Comparison of ENCODE assay signal across 1 cellular context in the genomic region with DNA sequence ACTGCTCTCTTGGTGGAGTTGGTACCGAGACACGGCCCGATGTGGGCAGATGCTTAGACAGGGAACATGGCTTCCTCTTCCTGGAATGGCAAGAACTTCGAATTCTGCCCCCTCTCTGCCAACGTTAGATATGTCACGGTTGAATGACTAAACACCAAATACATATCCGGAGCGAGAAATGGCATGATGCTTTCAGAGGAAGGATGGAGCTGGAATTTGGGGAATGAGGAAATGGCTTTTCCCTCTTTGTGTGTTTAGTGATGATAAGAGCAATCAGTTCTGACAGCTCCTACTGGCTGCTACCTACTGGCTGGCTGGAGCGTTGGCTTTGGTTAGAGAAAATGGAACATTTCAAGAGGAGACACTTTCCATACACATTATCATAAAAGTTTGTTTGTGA.
TF ChIP-seq lines count a peak whose summit lies in the region.

No MANE protein-coding gene starts in this region.

TF ChIP-seq in K562, 482 proteins besides CTCF, POLR2A, EP300 and RAD21 (continued from another document and continues in another):
- no peak for TF ChIP-seq CBX3 (IDR thresholded peaks at IDR 0.05; ENCODE audit: borderline replicate concordance in 1 of 2, low read length in 2 of 2)
- TF ChIP-seq, protein P1, sequence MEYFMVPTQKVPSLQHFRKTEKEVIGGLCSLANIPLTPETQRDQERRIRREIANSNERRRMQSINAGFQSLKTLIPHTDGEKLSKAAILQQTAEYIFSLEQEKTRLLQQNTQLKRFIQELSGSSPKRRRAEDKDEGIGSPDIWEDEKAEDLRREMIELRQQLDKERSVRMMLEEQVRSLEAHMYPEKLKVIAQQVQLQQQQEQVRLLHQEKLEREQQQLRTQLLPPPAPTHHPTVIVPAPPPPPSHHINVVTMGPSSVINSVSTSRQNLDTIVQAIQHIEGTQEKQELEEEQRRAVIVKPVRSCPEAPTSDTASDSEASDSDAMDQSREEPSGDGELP (CRISPR knock-in tag; IDR thresholded peaks at IDR 0.05; ENCODE audit: borderline replicate concordance): no peak
- TF ChIP-seq, protein P2, sequence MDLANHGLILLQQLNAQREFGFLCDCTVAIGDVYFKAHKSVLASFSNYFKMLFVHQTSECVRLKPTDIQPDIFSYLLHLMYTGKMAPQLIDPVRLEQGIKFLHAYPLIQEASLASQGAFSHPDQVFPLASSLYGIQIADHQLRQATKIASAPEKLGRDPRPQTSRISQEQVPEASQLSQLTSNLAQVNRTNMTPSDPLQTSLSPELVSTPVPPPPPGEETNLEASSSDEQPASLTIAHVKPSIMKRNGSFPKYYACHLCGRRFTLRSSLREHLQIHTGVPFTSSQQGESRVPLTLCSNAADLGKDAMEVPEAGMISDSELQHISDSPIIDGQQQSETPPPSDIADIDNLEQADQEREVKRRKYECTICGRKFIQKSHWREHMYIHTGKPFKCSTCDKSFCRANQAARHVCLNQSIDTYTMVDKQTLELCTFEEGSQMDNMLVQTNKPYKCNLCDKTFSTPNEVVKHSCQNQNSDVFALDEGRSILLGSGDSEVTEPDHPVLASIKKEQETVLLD (IDR thresholded peaks at IDR 0.05): no peak
- peak in 1 of 2 experiments; percentile 49; a peak in 1 of 4 replicates for TF ChIP-seq HDAC1 (IDR thresholded peaks at IDR 0.05)
- TF ChIP-seq, protein P3, sequence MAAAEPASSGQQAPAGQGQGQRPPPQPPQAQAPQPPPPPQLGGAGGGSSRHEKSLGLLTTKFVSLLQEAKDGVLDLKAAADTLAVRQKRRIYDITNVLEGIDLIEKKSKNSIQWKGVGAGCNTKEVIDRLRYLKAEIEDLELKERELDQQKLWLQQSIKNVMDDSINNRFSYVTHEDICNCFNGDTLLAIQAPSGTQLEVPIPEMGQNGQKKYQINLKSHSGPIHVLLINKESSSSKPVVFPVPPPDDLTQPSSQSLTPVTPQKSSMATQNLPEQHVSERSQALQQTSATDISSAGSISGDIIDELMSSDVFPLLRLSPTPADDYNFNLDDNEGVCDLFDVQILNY (CRISPR knock-in tag; IDR thresholded peaks at IDR 0.05): no peak
- TF ChIP-seq PCBP2 (IDR thresholded peaks at IDR 0.05; ENCODE audit: low read depth, low read length, poor library complexity, severe bottlenecking): no peak
- TF ChIP-seq, protein P4, sequence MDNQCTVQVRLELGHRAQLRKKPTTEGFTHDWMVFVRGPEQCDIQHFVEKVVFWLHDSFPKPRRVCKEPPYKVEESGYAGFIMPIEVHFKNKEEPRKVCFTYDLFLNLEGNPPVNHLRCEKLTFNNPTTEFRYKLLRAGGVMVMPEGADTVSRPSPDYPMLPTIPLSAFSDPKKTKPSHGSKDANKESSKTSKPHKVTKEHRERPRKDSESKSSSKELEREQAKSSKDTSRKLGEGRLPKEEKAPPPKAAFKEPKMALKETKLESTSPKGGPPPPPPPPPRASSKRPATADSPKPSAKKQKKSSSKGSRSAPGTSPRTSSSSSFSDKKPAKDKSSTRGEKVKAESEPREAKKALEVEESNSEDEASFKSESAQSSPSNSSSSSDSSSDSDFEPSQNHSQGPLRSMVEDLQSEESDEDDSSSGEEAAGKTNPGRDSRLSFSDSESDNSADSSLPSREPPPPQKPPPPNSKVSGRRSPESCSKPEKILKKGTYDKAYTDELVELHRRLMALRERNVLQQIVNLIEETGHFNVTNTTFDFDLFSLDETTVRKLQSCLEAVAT (IDR thresholded peaks at IDR 0.05): peak in 1 of 2 experiments; percentile 84; a peak in 2 of 4 replicates
- no peak for TF ChIP-seq ZNF699 (CRISPR knock-in tag; IDR thresholded peaks at IDR 0.05; ENCODE audit: insufficient replicate concordance)
- no peak for TF ChIP-seq DIDO1 (tag; IDR thresholded peaks at IDR 0.05; ENCODE audit: low read depth)
- no peak for TF ChIP-seq KAT8 (IDR thresholded peaks at IDR 0.05; ENCODE audit: low read depth)
- TF ChIP-seq POLR2AphosphoS5 (IDR thresholded peaks at IDR 0.05; ENCODE audit: control insufficient read depth, insufficient read depth, low read depth, low read length): no peak
- TF ChIP-seq GATAD2A (IDR thresholded peaks at IDR 0.05): no peak
- no peak for TF ChIP-seq CREM (IDR thresholded peaks at IDR 0.05; ENCODE audit: low read depth)
- TF ChIP-seq, protein P5, sequence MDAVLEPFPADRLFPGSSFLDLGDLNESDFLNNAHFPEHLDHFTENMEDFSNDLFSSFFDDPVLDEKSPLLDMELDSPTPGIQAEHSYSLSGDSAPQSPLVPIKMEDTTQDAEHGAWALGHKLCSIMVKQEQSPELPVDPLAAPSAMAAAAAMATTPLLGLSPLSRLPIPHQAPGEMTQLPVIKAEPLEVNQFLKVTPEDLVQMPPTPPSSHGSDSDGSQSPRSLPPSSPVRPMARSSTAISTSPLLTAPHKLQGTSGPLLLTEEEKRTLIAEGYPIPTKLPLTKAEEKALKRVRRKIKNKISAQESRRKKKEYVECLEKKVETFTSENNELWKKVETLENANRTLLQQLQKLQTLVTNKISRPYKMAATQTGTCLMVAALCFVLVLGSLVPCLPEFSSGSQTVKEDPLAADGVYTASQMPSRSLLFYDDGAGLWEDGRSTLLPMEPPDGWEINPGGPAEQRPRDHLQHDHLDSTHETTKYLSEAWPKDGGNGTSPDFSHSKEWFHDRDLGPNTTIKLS (IDR thresholded peaks at IDR 0.05; ENCODE audit: borderline replicate concordance, low read depth): no peak
- no peak for TF ChIP-seq ILF3 (IDR thresholded peaks at IDR 0.05; ENCODE audit: borderline replicate concordance)
- TF ChIP-seq ARID1B (IDR thresholded peaks at IDR 0.05): peak; percentile 89
- no peak for TF ChIP-seq COPS2 (conservative IDR thresholded peaks at IDR 0.05)
- no peak for TF ChIP-seq ZNF696 (CRISPR knock-in tag; conservative IDR thresholded peaks at IDR 0.05)
- TF ChIP-seq U2AF1 (optimal IDR thresholded peaks at IDR 0.05; ENCODE audit: low read depth, low read length): no peak
- no peak for TF ChIP-seq HNRNPL (IDR thresholded peaks at IDR 0.05; ENCODE audit: low read depth, low read length)
- no peak for TF ChIP-seq RBM39 (optimal IDR thresholded peaks at IDR 0.05; ENCODE audit: low read depth, low read length)
- TF ChIP-seq, protein P6, sequence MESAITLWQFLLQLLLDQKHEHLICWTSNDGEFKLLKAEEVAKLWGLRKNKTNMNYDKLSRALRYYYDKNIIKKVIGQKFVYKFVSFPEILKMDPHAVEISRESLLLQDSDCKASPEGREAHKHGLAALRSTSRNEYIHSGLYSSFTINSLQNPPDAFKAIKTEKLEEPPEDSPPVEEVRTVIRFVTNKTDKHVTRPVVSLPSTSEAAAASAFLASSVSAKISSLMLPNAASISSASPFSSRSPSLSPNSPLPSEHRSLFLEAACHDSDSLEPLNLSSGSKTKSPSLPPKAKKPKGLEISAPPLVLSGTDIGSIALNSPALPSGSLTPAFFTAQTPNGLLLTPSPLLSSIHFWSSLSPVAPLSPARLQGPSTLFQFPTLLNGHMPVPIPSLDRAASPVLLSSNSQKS (CRISPR knock-in tag; IDR thresholded peaks at IDR 0.05): no peak
- TF ChIP-seq, protein P7, sequence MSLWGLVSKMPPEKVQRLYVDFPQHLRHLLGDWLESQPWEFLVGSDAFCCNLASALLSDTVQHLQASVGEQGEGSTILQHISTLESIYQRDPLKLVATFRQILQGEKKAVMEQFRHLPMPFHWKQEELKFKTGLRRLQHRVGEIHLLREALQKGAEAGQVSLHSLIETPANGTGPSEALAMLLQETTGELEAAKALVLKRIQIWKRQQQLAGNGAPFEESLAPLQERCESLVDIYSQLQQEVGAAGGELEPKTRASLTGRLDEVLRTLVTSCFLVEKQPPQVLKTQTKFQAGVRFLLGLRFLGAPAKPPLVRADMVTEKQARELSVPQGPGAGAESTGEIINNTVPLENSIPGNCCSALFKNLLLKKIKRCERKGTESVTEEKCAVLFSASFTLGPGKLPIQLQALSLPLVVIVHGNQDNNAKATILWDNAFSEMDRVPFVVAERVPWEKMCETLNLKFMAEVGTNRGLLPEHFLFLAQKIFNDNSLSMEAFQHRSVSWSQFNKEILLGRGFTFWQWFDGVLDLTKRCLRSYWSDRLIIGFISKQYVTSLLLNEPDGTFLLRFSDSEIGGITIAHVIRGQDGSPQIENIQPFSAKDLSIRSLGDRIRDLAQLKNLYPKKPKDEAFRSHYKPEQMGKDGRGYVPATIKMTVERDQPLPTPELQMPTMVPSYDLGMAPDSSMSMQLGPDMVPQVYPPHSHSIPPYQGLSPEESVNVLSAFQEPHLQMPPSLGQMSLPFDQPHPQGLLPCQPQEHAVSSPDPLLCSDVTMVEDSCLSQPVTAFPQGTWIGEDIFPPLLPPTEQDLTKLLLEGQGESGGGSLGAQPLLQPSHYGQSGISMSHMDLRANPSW (CRISPR knock-in tag; IDR thresholded peaks at IDR 0.05): no peak
- no peak for TF ChIP-seq IFI16 (CRISPR knock-in tag; IDR thresholded peaks at IDR 0.05)
- TF ChIP-seq SMARCE1 (IDR thresholded peaks at IDR 0.05): no peak
- TF ChIP-seq, protein P8, sequence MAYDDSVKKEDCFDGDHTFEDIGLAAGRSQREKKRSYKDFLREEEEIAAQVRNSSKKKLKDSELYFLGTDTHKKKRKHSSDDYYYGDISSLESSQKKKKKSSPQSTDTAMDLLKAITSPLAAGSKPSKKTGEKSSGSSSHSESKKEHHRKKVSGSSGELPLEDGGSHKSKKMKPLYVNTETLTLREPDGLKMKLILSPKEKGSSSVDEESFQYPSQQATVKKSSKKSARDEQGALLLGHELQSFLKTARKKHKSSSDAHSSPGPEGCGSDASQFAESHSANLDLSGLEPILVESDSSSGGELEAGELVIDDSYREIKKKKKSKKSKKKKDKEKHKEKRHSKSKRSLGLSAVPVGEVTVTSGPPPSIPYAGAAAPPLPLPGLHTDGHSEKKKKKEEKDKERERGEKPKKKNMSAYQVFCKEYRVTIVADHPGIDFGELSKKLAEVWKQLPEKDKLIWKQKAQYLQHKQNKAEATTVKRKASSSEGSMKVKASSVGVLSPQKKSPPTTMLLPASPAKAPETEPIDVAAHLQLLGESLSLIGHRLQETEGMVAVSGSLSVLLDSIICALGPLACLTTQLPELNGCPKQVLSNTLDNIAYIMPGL (CRISPR knock-in tag; IDR thresholded peaks at IDR 0.05): no peak
- TF ChIP-seq STAT5A (IDR thresholded peaks at IDR 0.05; ENCODE audit: borderline replicate concordance, low read length): peak; percentile 44
- no peak for TF ChIP-seq CCAR2 (IDR thresholded peaks at IDR 0.05; ENCODE audit: low read depth, low read length)
- TF ChIP-seq ARID2 (IDR thresholded peaks at IDR 0.05): no peak
- peak; percentile 46; the same call in 1 of the 2 replicates for TF ChIP-seq MTA2 (IDR thresholded peaks at IDR 0.05; ENCODE audit: low read depth)
- TF ChIP-seq DMBX1 (CRISPR knock-in tag; IDR thresholded peaks at IDR 0.05; ENCODE audit: borderline replicate concordance): no peak
- TF ChIP-seq SIX5 (IDR thresholded peaks at IDR 0.05; ENCODE audit: borderline replicate concordance in 1 of 2, insufficient read depth in 1 of 2, low read depth in 1 of 2, low read length in 2 of 2): no peak
- no peak for TF ChIP-seq MCM2 (IDR thresholded peaks at IDR 0.05; ENCODE audit: low read depth)
- TF ChIP-seq ZNF695 (CRISPR knock-in tag; IDR thresholded peaks at IDR 0.05): no peak
- TF ChIP-seq, protein P9, sequence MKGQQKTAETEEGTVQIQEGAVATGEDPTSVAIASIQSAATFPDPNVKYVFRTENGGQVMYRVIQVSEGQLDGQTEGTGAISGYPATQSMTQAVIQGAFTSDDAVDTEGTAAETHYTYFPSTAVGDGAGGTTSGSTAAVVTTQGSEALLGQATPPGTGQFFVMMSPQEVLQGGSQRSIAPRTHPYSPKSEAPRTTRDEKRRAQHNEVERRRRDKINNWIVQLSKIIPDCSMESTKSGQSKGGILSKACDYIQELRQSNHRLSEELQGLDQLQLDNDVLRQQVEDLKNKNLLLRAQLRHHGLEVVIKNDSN (CRISPR knock-in tag; IDR thresholded peaks at IDR 0.05): no peak
- TF ChIP-seq PCBP1 (IDR thresholded peaks at IDR 0.05; ENCODE audit: low read depth, low read length, poor library complexity, severe bottlenecking): no peak
- no peak for TF ChIP-seq ZNF431 (CRISPR knock-in tag; IDR thresholded peaks at IDR 0.05)
- no peak for TF ChIP-seq SIN3B (IDR thresholded peaks at IDR 0.05; ENCODE audit: low read depth)
- TF ChIP-seq SPI1 (IDR thresholded peaks at IDR 0.05; ENCODE audit: borderline replicate concordance, low read depth, low read length): peak; percentile 81
- TF ChIP-seq, protein P10, sequence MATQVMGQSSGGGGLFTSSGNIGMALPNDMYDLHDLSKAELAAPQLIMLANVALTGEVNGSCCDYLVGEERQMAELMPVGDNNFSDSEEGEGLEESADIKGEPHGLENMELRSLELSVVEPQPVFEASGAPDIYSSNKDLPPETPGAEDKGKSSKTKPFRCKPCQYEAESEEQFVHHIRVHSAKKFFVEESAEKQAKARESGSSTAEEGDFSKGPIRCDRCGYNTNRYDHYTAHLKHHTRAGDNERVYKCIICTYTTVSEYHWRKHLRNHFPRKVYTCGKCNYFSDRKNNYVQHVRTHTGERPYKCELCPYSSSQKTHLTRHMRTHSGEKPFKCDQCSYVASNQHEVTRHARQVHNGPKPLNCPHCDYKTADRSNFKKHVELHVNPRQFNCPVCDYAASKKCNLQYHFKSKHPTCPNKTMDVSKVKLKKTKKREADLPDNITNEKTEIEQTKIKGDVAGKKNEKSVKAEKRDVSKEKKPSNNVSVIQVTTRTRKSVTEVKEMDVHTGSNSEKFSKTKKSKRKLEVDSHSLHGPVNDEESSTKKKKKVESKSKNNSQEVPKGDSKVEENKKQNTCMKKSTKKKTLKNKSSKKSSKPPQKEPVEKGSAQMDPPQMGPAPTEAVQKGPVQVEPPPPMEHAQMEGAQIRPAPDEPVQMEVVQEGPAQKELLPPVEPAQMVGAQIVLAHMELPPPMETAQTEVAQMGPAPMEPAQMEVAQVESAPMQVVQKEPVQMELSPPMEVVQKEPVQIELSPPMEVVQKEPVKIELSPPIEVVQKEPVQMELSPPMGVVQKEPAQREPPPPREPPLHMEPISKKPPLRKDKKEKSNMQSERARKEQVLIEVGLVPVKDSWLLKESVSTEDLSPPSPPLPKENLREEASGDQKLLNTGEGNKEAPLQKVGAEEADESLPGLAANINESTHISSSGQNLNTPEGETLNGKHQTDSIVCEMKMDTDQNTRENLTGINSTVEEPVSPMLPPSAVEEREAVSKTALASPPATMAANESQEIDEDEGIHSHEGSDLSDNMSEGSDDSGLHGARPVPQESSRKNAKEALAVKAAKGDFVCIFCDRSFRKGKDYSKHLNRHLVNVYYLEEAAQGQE (CRISPR knock-in tag; IDR thresholded peaks at IDR 0.05; ENCODE audit: low read depth): no peak
- no peak for TF ChIP-seq KLF13 (tag; IDR thresholded peaks at IDR 0.05; ENCODE audit: borderline replicate concordance, low read depth)
- no peak for TF ChIP-seq ZFP1 (CRISPR knock-in tag; IDR thresholded peaks at IDR 0.05)
- TF ChIP-seq, protein P11, sequence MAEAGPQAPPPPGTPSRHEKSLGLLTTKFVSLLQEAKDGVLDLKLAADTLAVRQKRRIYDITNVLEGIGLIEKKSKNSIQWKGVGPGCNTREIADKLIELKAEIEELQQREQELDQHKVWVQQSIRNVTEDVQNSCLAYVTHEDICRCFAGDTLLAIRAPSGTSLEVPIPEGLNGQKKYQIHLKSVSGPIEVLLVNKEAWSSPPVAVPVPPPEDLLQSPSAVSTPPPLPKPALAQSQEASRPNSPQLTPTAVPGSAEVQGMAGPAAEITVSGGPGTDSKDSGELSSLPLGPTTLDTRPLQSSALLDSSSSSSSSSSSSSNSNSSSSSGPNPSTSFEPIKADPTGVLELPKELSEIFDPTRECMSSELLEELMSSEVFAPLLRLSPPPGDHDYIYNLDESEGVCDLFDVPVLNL (CRISPR knock-in tag; IDR thresholded peaks at IDR 0.05; ENCODE audit: low read depth): no peak
